Comparison of ENCODE assay signal across 8 cellular contexts in the genomic region with DNA sequence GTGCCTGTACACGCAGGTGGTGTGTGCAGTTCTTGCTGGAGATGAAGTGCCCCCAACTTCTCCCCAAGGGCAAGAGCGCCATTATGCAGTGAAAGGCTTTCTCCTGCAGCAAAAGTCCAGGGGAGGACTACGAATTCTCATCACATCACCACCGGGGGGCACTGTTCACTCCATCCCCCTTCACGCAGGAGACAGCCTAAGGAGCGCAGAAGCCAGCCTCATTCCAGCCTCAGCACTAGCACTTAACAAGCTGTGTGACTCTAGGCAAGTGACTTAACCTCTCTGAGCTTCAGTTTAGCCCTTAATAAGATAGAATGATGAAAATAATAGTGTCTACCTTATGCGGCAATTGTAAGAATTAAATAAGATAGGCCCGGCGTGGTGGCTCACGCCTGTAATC. TPM values are rescaled to one million over a fixed set of nuclear protein-coding genes. Genes with fewer than 3 reads are reported as not detected.
DNase-seq lines count a peak whose midpoint lies in the region; ATAC-seq, FAIRE-seq and TF ChIP-seq lines count a peak whose summit lies in the region.

No MANE protein-coding gene starts in this region.

- peak; percentile 75 for FAIRE-seq in GM12892 (lab: Jason Lieb, UNC)

- ATAC-seq in HG03342 (IDR thresholded peaks at IDR 0.05; ENCODE audit: unreplicated experiment) = no peak
- no peak for ATAC-seq in GM21423 (IDR thresholded peaks at IDR 0.05; ENCODE audit: unreplicated experiment)

- DNase-seq in AG08395 (ENCODE audit: low spot score) (peak; percentile 45), GM12892 (ENCODE audit: insufficient read length) (peak; percentile 55), NCI-H774 (lab: John Stamatoyannopoulos, UW) (peak; percentile 27), epithelial cell of proximal tubule (ENCODE audit: low read depth) (no peak), occipital lobe (lab: John Stamatoyannopoulos, UW) (peak; percentile 43)
- peak; percentile 83 for DNase-seq in activated CD8-positive, alpha-beta memory T cell treated with anti-CD3 and anti-CD28 coated beads for 24 hours

- TF ChIP-seq POLR2A in GM12892 (IDR thresholded peaks at IDR 0.05; ENCODE audit: low read depth, low read length) = no peak

- no peak overlapping the region for H3K4me3 ChIP-seq in epithelial cell of proximal tubule (ENCODE audit: low read depth, low read length)

- peak; percentile 66 for TF ChIP-seq CTCF in epithelial cell of proximal tubule (conservative IDR thresholded peaks at IDR 0.05; ENCODE audit: low read depth, low read length)

RNA-seq across cellular contexts. Expression of a gene that starts 32.3 kb away (rescaled TPM):
- 16.1 TPM for polyA plus RNA-seq in GM12892 (2012; ENCODE audit: missing spikeins)
- total RNA-seq in epithelial cell of proximal tubule (15.4 and 20.5 TPM in 2 replicates), occipital lobe (53.3 TPM)
